In genomic region chr1:183804916-183805734, GRCh38 we compare ENCODE assay signal across 8 cellular contexts. TPM values are rescaled to one million over a fixed set of nuclear protein-coding genes. Genes with fewer than 3 reads are reported as not detected.
DNase-seq lines count a peak whose midpoint lies in the region; ATAC-seq and TF ChIP-seq lines count a peak whose summit lies in the region.

Gene RGL1 (plus strand): TSS chr1:183805120. CDS start chr1:183805298, 178 bp downstream.

- H3K9me3 ChIP-seq in ES-I3 (ENCODE audit: control insufficient read depth, insufficient read depth, low read length) (no peaks in the 10 kb centered on the region), Loucy (ENCODE audit: insufficient read depth, low read depth, low read length) (peaks cover 5% of the 10 kb centered on the region; the same call in 1 of the 2 replicates), duodenal mucosa (ENCODE audit: control insufficient read depth in 1 of 2, low read length in 2 of 2) (peaks cover 0 to 9% of the 10 kb centered on the region in 2 donors), right lobe of liver (no peaks in the 10 kb centered on the region)

- H3K4me2 ChIP-seq in Loucy (ENCODE audit: low read depth, low read length, poor library complexity, severe bottlenecking) = peak within 1 kb of the TSS; percentile 92

- POLR2A ChIA-PET in activated B cell treated with CpG ODN at 0.5 μM for 24 hours (lab: Charles Lee) = no interaction called here

- no peaks in the 10 kb centered on the region for H3K9me2 ChIP-seq in Loucy (replicated peaks; ENCODE audit: low read depth, low read length)

- peaks cover 16% of the 10 kb centered on the region; the same call in 1 of the 2 replicates for H3K4me1 ChIP-seq in ES-I3 (ENCODE audit: insufficient read depth, low read length)
- H3K4me1 ChIP-seq in Loucy (ENCODE audit: insufficient read depth, low read length, poor library complexity, severe bottlenecking) = no peaks in the 10 kb centered on the region
- peaks cover 4 to 11% of the 10 kb centered on the region in 2 donors for H3K4me1 ChIP-seq in duodenal mucosa (ENCODE audit: control insufficient read depth in 1 of 2, insufficient read depth in 2 of 2, low read length in 2 of 2)
- no peaks in the 10 kb centered on the region for H3K4me1 ChIP-seq in right lobe of liver

- DNase-seq in activated B cell treated with CpG ODN at 0.5 μM for 24 hours (no peak), right lobe of liver (peak; percentile 63 to 71 (median 69))
- peak; percentile 11 for DNase-seq in stimulated activated CD4-positive, alpha-beta T cell treated with anti-CD3 and anti-CD28 coated beads, Interleukin-4, amount 100 ng/mL, for 24 hours

- H3K4me3 ChIP-seq in Loucy (ENCODE audit: low read length, poor library complexity, severe bottlenecking) (peak within 1 kb of the TSS; percentile 75), duodenal mucosa (ENCODE audit: low read depth in 1 of 2, low read length in 2 of 2) (peak within 1 kb of the TSS; percentile 82 to 83), right lobe of liver (peak within 1 kb of the TSS; percentile 52 to 58 (median 56))

- H3K27ac Mint-ChIP-seq in activated B cell treated with CpG ODN at 0.5 μM for 24 hours = no peak within 1 kb of the TSS

- peaks cover 38% of the 10 kb centered on the region for H3K27me3 Mint-ChIP-seq in activated B cell treated with CpG ODN at 0.5 μM for 24 hours

- peak; percentile 80 for TF ChIP-seq POLR2A in right lobe of liver (IDR thresholded peaks at IDR 0.05)

- H3K79me2 ChIP-seq in Loucy (ENCODE audit: insufficient read depth, low read length) = no peaks in the 10 kb centered on the region

- H3K36me3 Mint-ChIP-seq in activated B cell treated with CpG ODN at 0.5 μM for 24 hours (ENCODE audit: low read depth) = peaks cover 3% of the 10 kb centered on the region

- CTCF ChIA-PET in activated B cell treated with CpG ODN at 0.5 μM for 24 hours (lab: Charles Lee) = no interaction called here

- TF ChIP-seq CTCF in Loucy (conservative IDR thresholded peaks at IDR 0.05; ENCODE audit: low read length) (no peak), activated B cell treated with CpG ODN at 0.5 μM for 24 hours (IDR thresholded peaks at IDR 0.05) (no peak), right lobe of liver (IDR thresholded peaks at IDR 0.05) (no peak)

- H3K9me3 Mint-ChIP-seq in activated B cell treated with CpG ODN at 0.5 μM for 24 hours = peaks cover 15% of the 10 kb centered on the region

- 2% methylated on average over 12 of the region's 56 CpGs for WGBS in right lobe of liver (ENCODE audit: insufficient coverage, low coverage, low lambda C conversion rate, missing lambda C conversion rate)

- H4K20me1 ChIP-seq in Loucy (ENCODE audit: insufficient read depth, low read length, poor library complexity, severe bottlenecking) = no peaks in the 10 kb centered on the region

- intact Hi-C loops in activated B cell treated with CpG ODN at 0.5 μM for 24 hours (cut with micrococcal nuclease) = loop anchor here (5.0 kb wide), 1 partner anchor 107 kb away; no protein-coding TSS in a partner anchor
- intact Hi-C loops in right lobe of liver (cut with DNase I) = no loop called here

- peak within 1 kb of the TSS; percentile 73 for H3K4me3 Mint-ChIP-seq in activated B cell treated with CpG ODN at 0.5 μM for 24 hours

- H3K36me3 ChIP-seq in ES-I3 (ENCODE audit: insufficient read depth, low read length) = no peaks in the 10 kb centered on the region
- H3K36me3 ChIP-seq in Loucy (ENCODE audit: insufficient read depth, low read length) = no peaks in the 10 kb centered on the region
- H3K36me3 ChIP-seq in duodenal mucosa (ENCODE audit: control insufficient read depth in 1 of 2, insufficient read depth in 2 of 2, low read length in 2 of 2) = no peaks in the 10 kb centered on the region
- H3K36me3 ChIP-seq in right lobe of liver = no peaks in the 10 kb centered on the region

- peak within 1 kb of the TSS; percentile 82 for H2AFZ ChIP-seq in Loucy (ENCODE audit: low read length)

- H3K27me3 ChIP-seq in Loucy (ENCODE audit: insufficient read depth, low read length, poor library complexity, severe bottlenecking) (no peaks in the 10 kb centered on the region), duodenal mucosa (ENCODE audit: control insufficient read depth in 1 of 2, insufficient read depth in 2 of 2, low read length in 2 of 2) (no peaks in the 10 kb centered on the region), right lobe of liver (no peaks in the 10 kb centered on the region)

- H3K27ac ChIP-seq in duodenal mucosa (ENCODE audit: low read depth, low read length) (peak within 1 kb of the TSS; percentile 57), right lobe of liver (peak within 1 kb of the TSS; percentile 43 to 79 (median 57))

- ATAC-seq in GM21619 (IDR thresholded peaks at IDR 0.05; ENCODE audit: unreplicated experiment) = peak; percentile 49
- peak; percentile 52 for ATAC-seq in activated B cell treated with CpG ODN at 0.5 μM for 24 hours (ENCODE audit: low read depth)
- peak; percentile 90 to 93 (median 91) for ATAC-seq in right lobe of liver
- ATAC-seq in HG02970 (IDR thresholded peaks at IDR 0.05; ENCODE audit: low FRiP score, unreplicated experiment) = no peak

- no peaks in the 10 kb centered on the region for H3F3A ChIP-seq in Loucy (ENCODE audit: low read depth)

- H3K9ac ChIP-seq in ES-I3 (ENCODE audit: low read depth, low read length) (peak within 1 kb of the TSS; percentile 67), Loucy (ENCODE audit: low read depth, low read length, poor library complexity, severe bottlenecking) (peak within 1 kb of the TSS; percentile 29), duodenal mucosa (ENCODE audit: low read depth in 1 of 2, low read length in 2 of 2) (peak within 1 kb of the TSS; percentile 71 to 73)

- H3K4me1 Mint-ChIP-seq in activated B cell treated with CpG ODN at 0.5 μM for 24 hours = peaks cover 5% of the 10 kb centered on the region

RNA-seq across cellular contexts. Expression of gene RGL1, which starts in this region (rescaled TPM):
- total RNA-seq in activated B cell treated with CpG ODN at 0.5 μM for 24 hours = 3.0 and 3.4 TPM in 2 replicates
- 10 to 100 TPM in 1 of 6 experiments, 1 to 10 TPM in 5; 5.5 to 13.1 (median 6.9) TPM for total RNA-seq in right lobe of liver
